ENCODE assay signal across 1 cellular context in the genomic region with DNA sequence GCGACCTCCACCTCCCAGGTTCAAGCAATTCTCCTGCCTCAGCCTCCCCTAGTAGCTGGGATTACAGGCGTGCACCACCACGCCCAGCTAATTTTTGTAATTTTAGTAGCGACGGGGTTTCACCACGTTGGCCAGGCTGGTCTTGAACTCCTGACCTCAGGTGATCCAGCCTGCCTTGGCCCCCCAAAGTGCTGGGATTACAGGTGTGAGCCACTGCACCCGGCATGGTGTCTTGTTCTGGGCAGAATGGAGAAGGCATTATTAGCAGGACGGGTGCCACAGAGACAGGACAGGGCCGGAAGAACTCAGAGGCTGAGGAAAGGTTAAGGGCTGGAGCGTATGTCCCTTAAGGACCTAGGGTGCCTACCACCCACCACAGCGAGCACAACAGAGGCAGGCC. TPM values are rescaled to one million over a fixed set of nuclear protein-coding genes. Genes with fewer than 3 reads are reported as not detected.
"Had no signal": no experiment of that assay in that cellular context is flagged by ENCODE, and none has a peak within 500 bp of the region (broad histone marks: within the 10 kb centered on the region; RNA-seq: fewer than 3 reads in every experiment).

No MANE protein-coding gene starts in this region.

RNA-seq across cellular contexts. Expression of a gene that starts 59.4 kb away (rescaled TPM):
- total RNA-seq: HT-29 had no signal
